ENCODE assay signal across 24 cellular contexts in genomic region chr5:94658272-94658671, GRCh38. TPM values are rescaled to one million over a fixed set of nuclear protein-coding genes. Genes with fewer than 3 reads are reported as not detected.
DNase-seq lines count a peak whose midpoint lies in the region; FAIRE-seq and TF ChIP-seq lines count a peak whose summit lies in the region.
"Had no signal": no experiment of that assay in that cellular context is flagged by ENCODE, and none has a peak within 500 bp of the region (broad histone marks: within the 10 kb centered on the region; RNA-seq: fewer than 3 reads in every experiment).

No MANE protein-coding gene starts in this region.

- CTCF ChIA-PET in GM10248 (lab: Yijun Ruan, JAX): no interaction called here

- H3K9me3 Mint-ChIP-seq in endodermal cell: peaks cover 46% of the 10 kb centered on the region

- no peak overlapping the region for H3K4me3 Mint-ChIP-seq in endodermal cell
- H3K4me3 Mint-ChIP-seq: CD14-positive monocyte; CD4-positive, alpha-beta memory T cell; CD4-positive, CD25-positive, alpha-beta regulatory T cell had no signal

- peaks cover 64% of the 10 kb centered on the region for H3K9me3 ChIP-seq in endodermal cell (ENCODE audit: control insufficient read depth, low read length)
- H3K9me3 ChIP-seq: BE2C had no signal

- no peaks in the 10 kb centered on the region for H3K4me1 ChIP-seq in endodermal cell (ENCODE audit: control insufficient read depth, insufficient read depth, low read length)
- H3K4me1 ChIP-seq: BE2C, BLaER1 had no signal

- no peaks in the 10 kb centered on the region for H3K4me1 Mint-ChIP-seq in endodermal cell
- H3K4me1 Mint-ChIP-seq: CD14-positive monocyte had no signal

- TF ChIP-seq POLR2A in H54 (IDR thresholded peaks at IDR 0.05; ENCODE audit: low read depth, low read length): no peak

- peaks cover 66% of the 10 kb centered on the region for H3K36me3 ChIP-seq in endodermal cell (ENCODE audit: control insufficient read depth, insufficient read depth, low read length)

- no peak overlapping the region for H3K27ac Mint-ChIP-seq in endodermal cell
- H3K27ac Mint-ChIP-seq: CD14-positive monocyte; CD4-positive, alpha-beta memory T cell; CD8-positive, alpha-beta memory T cell had no signal

- 88 to 100% methylated on average over 1 of the region's 1 CpG for WGBS in endodermal cell (ENCODE audit: insufficient coverage in 1 of 2, insufficient read length in 1 of 2), 2 experiments

- POLR2A ChIA-PET in GM10248 (lab: Yijun Ruan, JAX): no interaction called here

- H3K27me3 Mint-ChIP-seq in endodermal cell (ENCODE audit: insufficient read depth): no peaks in the 10 kb centered on the region
- H3K27me3 Mint-ChIP-seq: CD4-positive, alpha-beta memory T cell; CD4-positive, CD25-positive, alpha-beta regulatory T cell; CD8-positive, alpha-beta memory T cell had no signal

- FAIRE-seq in GM19239 (lab: Jason Lieb, UNC) (peak; percentile 35), H54 (lab: Jason Lieb, UNC) (peak; percentile 30)
- FAIRE-seq: A204.1, GM12891 had no signal

- DNase-seq in GM19239 (ENCODE audit: insufficient read length, low spot score) (no peak), H54 (ENCODE audit: insufficient read length, low spot score) (no peak), endodermal cell (no peak), midbrain (lab: John Stamatoyannopoulos, UW) (no peak), GM10248 (ENCODE audit: extremely low spot score) (no peak)
- DNase-seq: 8988T; ACHN; BE2C; C1 segment of cervical spinal cord; CD4-positive, alpha-beta memory T cell; CD4-positive, CD25-positive, alpha-beta regulatory T cell; CD8-positive, alpha-beta memory T cell; COR-L47; DMS 273 treated with DMSO at 0.1 percent for 48 hours; DMS153; DMS53; DMS79; DND-41; EL; GDM1 had no signal

- no peak for TF ChIP-seq CTCF in endodermal cell (conservative IDR thresholded peaks at IDR 0.05)
- no peak for TF ChIP-seq CTCF in GM10248 (IDR thresholded peaks at IDR 0.05; ENCODE audit: control extremely low read depth, extremely low read depth, low read depth, missing control alignments)

- no peak overlapping the region for H3K9ac ChIP-seq in endodermal cell (ENCODE audit: extremely low read depth, low read length, poor library complexity, severe bottlenecking)
- H3K9ac ChIP-seq: BLaER1 had no signal

- H3K36me3 Mint-ChIP-seq in endodermal cell (ENCODE audit: low read depth): peaks cover 63% of the 10 kb centered on the region

- no peaks in the 10 kb centered on the region for H3K27me3 ChIP-seq in endodermal cell (ENCODE audit: control insufficient read depth, insufficient read depth, low read length, poor library complexity, severe bottlenecking)
- H3K27me3 ChIP-seq: BE2C, BLaER1 had no signal

- H3K4me3 ChIP-seq in endodermal cell (ENCODE audit: low read length): peak overlapping the region; percentile 16
- H3K4me3 ChIP-seq: BLaER1 had no signal

- H3K27ac ChIP-seq in endodermal cell (ENCODE audit: low read depth, low read length): no peak overlapping the region
- H3K27ac ChIP-seq: BLaER1 had no signal

RNA-seq across cellular contexts. Expression of gene SLF1, which starts 39.8 kb away (rescaled TPM):
- 10 to 100 TPM; 22.0 to 32.4 TPM for total RNA-seq in endodermal cell
- 17.7 TPM for polyA plus RNA-seq in endodermal cell (2013, experiment 1 of 2)
- 15.6 TPM for polyA plus RNA-seq in endodermal cell (2013, experiment 2 of 2)

RNA-seq across cellular contexts. Expression of gene KIAA0825, which starts 39.9 kb away (rescaled TPM):
- total RNA-seq in endodermal cell: 1 to 10 TPM; 2.6 to 3.1 TPM
- polyA plus RNA-seq in endodermal cell (2013, experiment 1 of 2): 2.3 TPM
- 2.1 TPM for polyA plus RNA-seq in endodermal cell (2013, experiment 2 of 2)
